ENCODE assay signal across 13 cellular contexts in the genomic region with DNA sequence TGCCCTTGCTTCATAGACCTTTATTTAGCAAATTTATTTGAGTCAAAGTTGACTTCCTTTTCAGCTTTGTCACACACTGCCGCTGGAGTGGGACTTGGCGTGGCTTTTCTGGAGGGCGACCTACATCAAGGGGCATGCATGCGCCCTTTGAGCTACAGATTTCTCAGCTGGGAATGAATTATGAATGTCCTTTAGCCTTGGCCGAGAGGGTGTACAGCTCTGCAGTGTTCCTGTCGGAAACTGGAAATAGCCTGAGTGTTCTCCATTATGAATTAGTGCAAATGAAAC.
"Had no signal": no experiment of that assay in that cellular context is flagged by ENCODE, and none has a peak within 500 bp of the region (broad histone marks: within the 10 kb centered on the region; RNA-seq: fewer than 3 reads in every experiment).

No MANE protein-coding gene starts in this region.

- DNase-seq: dermis blood vessel endothelial cell; effector memory CD8-positive, alpha-beta T cell; left ventricle myocardium superior; lower lobe of right lung; naive thymus-derived CD8-positive, alpha-beta T cell; occipital lobe; stimulated activated CD4-positive, alpha-beta T cell treated with anti-CD3 and anti-CD28 coated beads, Interleukin-4, amount 100 ng/mL, for 4 hours; stimulated activated naive CD8-positive, alpha-beta T cell treated with anti-CD3 and anti-CD28 coated beads, Interleukin-15, Interleukin-2, amounts not matched to agents 100 U/mL and 50 U/mL, for 24 hours; substantia nigra; testis; upper lobe of left lung had no signal

- H3K4me3 Mint-ChIP-seq: effector memory CD8-positive, alpha-beta T cell; naive thymus-derived CD8-positive, alpha-beta T cell; stimulated activated memory B cell treated with anti-CD40 and anti-IgM and Interleukin-4, amounts not matched to agents 10 μg/mL and 1 μg/mL and 100 μg/mL, for 72 hours had no signal

- H3K9me3 Mint-ChIP-seq: effector memory CD8-positive, alpha-beta T cell had no signal

- H3K36me3 Mint-ChIP-seq: naive thymus-derived CD8-positive, alpha-beta T cell had no signal

- H3K27me3 Mint-ChIP-seq: effector memory CD8-positive, alpha-beta T cell; naive thymus-derived CD8-positive, alpha-beta T cell; stimulated activated memory B cell treated with anti-CD40 and anti-IgM and Interleukin-4, amounts not matched to agents 10 μg/mL and 1 μg/mL and 100 μg/mL, for 72 hours had no signal

- H3K4me1 Mint-ChIP-seq: stimulated activated memory B cell treated with anti-CD40 and anti-IgM and Interleukin-4, amounts not matched to agents 10 μg/mL and 1 μg/mL and 100 μg/mL, for 72 hours had no signal

- ATAC-seq: effector memory CD8-positive, alpha-beta T cell; left ventricle myocardium superior; lower lobe of right lung; naive thymus-derived CD8-positive, alpha-beta T cell; sciatic nerve; stimulated activated memory B cell treated with anti-CD40 and anti-IgM and Interleukin-4, amounts not matched to agents 10 μg/mL and 1 μg/mL and 100 μg/mL, for 72 hours; stimulated activated naive CD8-positive, alpha-beta T cell treated with anti-CD3 and anti-CD28 coated beads, Interleukin-15, Interleukin-2, amounts not matched to agents 100 U/mL and 50 U/mL, for 24 hours had no signal

- H3K27ac Mint-ChIP-seq: effector memory CD8-positive, alpha-beta T cell; naive thymus-derived CD8-positive, alpha-beta T cell; stimulated activated memory B cell treated with anti-CD40 and anti-IgM and Interleukin-4, amounts not matched to agents 10 μg/mL and 1 μg/mL and 100 μg/mL, for 72 hours had no signal
